27 cellular contexts compared by ENCODE assay signal in genomic region chr6:99246602-99247001, GRCh38.
"Had no signal": no experiment of that assay in that cellular context is flagged by ENCODE, and none has a peak within 500 bp of the region (broad histone marks: within the 10 kb centered on the region; RNA-seq: fewer than 3 reads in every experiment).

No MANE protein-coding gene starts in this region.

- H3K9me3 ChIP-seq: stomach, suprapubic skin, testis, thoracic aorta, thyroid gland, tibial artery, tibial nerve, transverse colon, upper lobe of left lung, upper lobe of right lung, uterus, vagina had no signal

- H3K4me3 ChIP-seq: stomach, suprapubic skin, testis, thoracic aorta, thyroid gland, tibial artery, tibial nerve, transverse colon, upper lobe of left lung, upper lobe of right lung, uterus, vagina had no signal

- ATAC-seq: stimulated activated effector memory CD8-positive, alpha-beta T cell treated with anti-CD3 and anti-CD28 coated beads, Interleukin-12 subunit alpha, Interleukin-12 subunit beta, amount 100 ng/mL, for 72 hours; stimulated activated memory B cell treated with anti-CD40 and anti-IgM and Interleukin-4, amounts not matched to agents 10 μg/mL and 1 μg/mL and 100 μg/mL, for 72 hours; stimulated activated naive B cell treated with anti-CD40 and anti-IgM and Interleukin-4, amounts not matched to agents 10 μg/mL and 1 μg/mL and 100 μg/mL, for 72 hours; stimulated activated naive CD8-positive, alpha-beta T cell treated with anti-CD3 and anti-CD28 coated beads, Interleukin-15, amount 100 ng/mL, for 72 hours; stimulated activated naive CD8-positive, alpha-beta T cell treated with anti-CD3 and anti-CD28 coated beads, Interleukin-15, Interleukin-2, amounts not matched to agents 100 U/mL and 50 U/mL, for 24 hours; upper lobe of right lung had no signal

- H3K36me3 ChIP-seq: stomach, suprapubic skin, thoracic aorta, thyroid gland, tibial artery, tibial nerve, transverse colon, upper lobe of left lung, upper lobe of right lung, uterus, vagina had no signal

- H3K4me1 ChIP-seq: stomach, suprapubic skin, testis, thyroid gland, tibial artery, tibial nerve, transverse colon, upper lobe of left lung, upper lobe of right lung, uterus, vagina had no signal

- H3K27me3 ChIP-seq: stomach, testis, thyroid gland, tibial artery, tibial nerve, transverse colon, upper lobe of left lung, upper lobe of right lung, uterus, vagina had no signal

- FAIRE-seq: urothelium cell line had no signal

- H3K27ac ChIP-seq: stomach, suprapubic skin, testis, thoracic aorta, thyroid gland, tibial artery, tibial nerve, transverse colon, upper lobe of left lung, upper lobe of right lung, uterus, vagina had no signal

- DNase-seq: stimulated activated CD4-positive, alpha-beta T cell treated with anti-CD3 and anti-CD28 coated beads, Interleukin-2, amount 100 ng/mL, for 48 hours; stimulated activated CD4-positive, alpha-beta T cell treated with anti-CD3 and anti-CD28 coated beads, Interleukin-4, amount 100 ng/mL, for 1 hour; stimulated activated CD4-positive, alpha-beta T cell treated with anti-CD3 and anti-CD28 coated beads, Interleukin-4, amount 100 ng/mL, for 24 hours; stimulated activated CD4-positive, alpha-beta T cell treated with anti-CD3 and anti-CD28 coated beads, Interleukin-4, amount 100 ng/mL, for 4 hours; stimulated activated CD8-positive, alpha-beta memory T cell treated with anti-CD3 and anti-CD28 coated beads, Interleukin-4, amount 100 ng/mL, for 48 hours; stimulated activated naive B cell treated with anti-CD40 and anti-IgM and Interleukin-4, amounts not matched to agents 10 μg/mL and 1 μg/mL and 100 μg/mL, for 72 hours; stimulated activated naive CD4-positive, alpha-beta T cell; stimulated activated naive CD4-positive, alpha-beta T cell treated with Interleukin-2 at 50 U/mL for 16 hours; stimulated activated naive CD8-positive, alpha-beta T cell treated with anti-CD3 and anti-CD28 coated beads, Interleukin-15, amount 100 ng/mL, for 72 hours; stimulated activated naive CD8-positive, alpha-beta T cell treated with anti-CD3 and anti-CD28 coated beads, Interleukin-15, Interleukin-2, amounts not matched to agents 100 U/mL and 50 U/mL, for 24 hours; stomach; substantia nigra; testis; thyroid gland; tibial artery; transverse colon; trophoblast cell; upper lobe of left lung; upper lobe of right lung; uterus had no signal
